23 cellular contexts compared by ENCODE assay signal in genomic region chr1:20223106-20223505, GRCh38. TPM values are rescaled to one million over a fixed set of nuclear protein-coding genes. Genes with fewer than 3 reads are reported as not detected.
"Had no signal": no experiment of that assay in that cellular context is flagged by ENCODE, and none has a peak within 500 bp of the region (broad histone marks: within the 10 kb centered on the region; RNA-seq: fewer than 3 reads in every experiment).

No MANE protein-coding gene starts in this region.

- ATAC-seq: activated CD8-positive, alpha-beta T cell treated with anti-CD3 and anti-CD28 coated beads, Interleukin-2, amount 10 ng/mL, durations not matched to agents 7 days and 5 days; body of pancreas; lower lobe of right lung; naive thymus-derived CD8-positive, alpha-beta T cell; stimulated activated effector memory CD8-positive, alpha-beta T cell treated with anti-CD3 and anti-CD28 coated beads, Interleukin-12 subunit alpha, Interleukin-12 subunit beta, amount 100 ng/mL, for 72 hours had no signal

- DNase-seq: activated CD4-positive, alpha-beta T cell treated with anti-CD3 and anti-CD28 coated beads, Interleukin-2, amount 10 ng/mL, durations not matched to agents 24 days and 14 days; activated CD8-positive, alpha-beta T cell treated with anti-CD3 and anti-CD28 coated beads, Interleukin-2, amount 10 ng/mL, durations not matched to agents 7 days and 5 days; activated naive CD4-positive, alpha-beta T cell treated with anti-CD3 and anti-CD28 coated beads for 36 hours; activated T-cell treated with anti-CD3 and anti-CD28 coated beads, Interleukin-2, amount 50 U/mL, for 24 hours; body of pancreas; central memory CD4-positive, alpha-beta T cell; dorsolateral prefrontal cortex; foreskin melanocyte; glutamatergic neuron; hippocampal formation; left colon; lower lobe of right lung; naive thymus-derived CD8-positive, alpha-beta T cell; sigmoid colon; stimulated activated CD4-positive, alpha-beta T cell treated with anti-CD3 and anti-CD28 coated beads, Interleukin-4, amount 100 ng/mL, for 24 hours; T-helper 9 cell had no signal

- FAIRE-seq: colon had no signal

- H3K36me3 ChIP-seq: lower lobe of right lung, neutrophil, sigmoid colon had no signal

- H3K27me3 ChIP-seq: body of pancreas, sigmoid colon had no signal

- H3K4me3 ChIP-seq: body of pancreas, dorsolateral prefrontal cortex, lower lobe of right lung, sigmoid colon had no signal

RNA-seq across cellular contexts. Expression of gene PLA2G2C, which starts 36.8 kb away (rescaled TPM):
- total RNA-seq: activated CD8-positive, alpha-beta T cell treated with anti-CD3 and anti-CD28 coated beads, Interleukin-2, amount 10 ng/mL, durations not matched to agents 7 days and 5 days; body of pancreas; endodermal cell; epithelial cell of proximal tubule; lower lobe of right lung; naive thymus-derived CD8-positive, alpha-beta T cell; renal cortical epithelial cell; urinary bladder had no signal

RNA-seq across cellular contexts. Expression of gene UBXN10, which starts 37.2 kb away (rescaled TPM):
- total RNA-seq: naive thymus-derived CD8-positive, alpha-beta T cell had no signal
